In the genomic region with DNA sequence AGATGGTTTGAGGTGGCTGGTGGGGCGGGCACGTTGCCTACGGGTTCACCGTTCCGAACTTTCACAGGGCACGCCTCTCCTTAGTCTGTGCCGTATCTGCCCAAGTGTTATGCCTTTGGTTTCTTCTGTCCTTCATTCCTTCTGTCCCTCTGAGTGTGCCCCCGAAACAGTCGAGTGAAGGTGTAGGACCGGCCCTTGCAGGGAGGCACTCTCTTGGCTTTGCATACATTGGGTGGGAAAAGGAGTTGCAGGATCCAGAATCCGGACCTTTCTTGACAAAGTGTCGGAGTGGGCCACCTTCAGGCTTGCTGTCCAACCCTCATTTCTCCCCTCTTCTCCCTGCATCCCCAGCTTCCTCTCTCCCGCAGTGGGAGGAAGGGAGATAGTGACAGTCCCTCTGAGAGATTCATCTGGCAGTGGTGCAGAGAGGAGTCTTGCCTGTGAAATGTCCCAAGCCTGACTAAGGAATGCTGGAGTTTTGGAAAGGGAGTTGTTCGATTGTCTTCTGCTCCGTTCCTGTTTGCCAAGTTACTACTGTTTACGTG, we compare ENCODE assay signal across 1 cellular context.
TF ChIP-seq lines count a peak whose summit lies in the region.

No MANE protein-coding gene starts in this region.

TF ChIP-seq in H1, 55 proteins besides CTCF, POLR2A, EP300 and RAD21:
- TF ChIP-seq HDAC2 (IDR thresholded peaks at IDR 0.05; ENCODE audit: borderline replicate concordance in 1 of 2, low read depth in 2 of 2, low read length in 2 of 2): no peak
- no peak for TF ChIP-seq SUZ12 (IDR thresholded peaks at IDR 0.05; ENCODE audit: low read length)
- TF ChIP-seq, protein P1, sequence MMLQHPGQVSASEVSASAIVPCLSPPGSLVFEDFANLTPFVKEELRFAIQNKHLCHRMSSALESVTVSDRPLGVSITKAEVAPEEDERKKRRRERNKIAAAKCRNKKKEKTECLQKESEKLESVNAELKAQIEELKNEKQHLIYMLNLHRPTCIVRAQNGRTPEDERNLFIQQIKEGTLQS (IDR thresholded peaks at IDR 0.05; ENCODE audit: insufficient read depth, low read depth, low read length): no peak
- no peak for TF ChIP-seq RFX5 (IDR thresholded peaks at IDR 0.05; ENCODE audit: borderline replicate concordance, low read depth, low read length)
- TF ChIP-seq, protein P2, sequence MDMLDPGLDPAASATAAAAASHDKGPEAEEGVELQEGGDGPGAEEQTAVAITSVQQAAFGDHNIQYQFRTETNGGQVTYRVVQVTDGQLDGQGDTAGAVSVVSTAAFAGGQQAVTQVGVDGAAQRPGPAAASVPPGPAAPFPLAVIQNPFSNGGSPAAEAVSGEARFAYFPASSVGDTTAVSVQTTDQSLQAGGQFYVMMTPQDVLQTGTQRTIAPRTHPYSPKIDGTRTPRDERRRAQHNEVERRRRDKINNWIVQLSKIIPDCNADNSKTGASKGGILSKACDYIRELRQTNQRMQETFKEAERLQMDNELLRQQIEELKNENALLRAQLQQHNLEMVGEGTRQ (IDR thresholded peaks at IDR 0.05; ENCODE audit: low read length): no peak
- TF ChIP-seq, protein P3, sequence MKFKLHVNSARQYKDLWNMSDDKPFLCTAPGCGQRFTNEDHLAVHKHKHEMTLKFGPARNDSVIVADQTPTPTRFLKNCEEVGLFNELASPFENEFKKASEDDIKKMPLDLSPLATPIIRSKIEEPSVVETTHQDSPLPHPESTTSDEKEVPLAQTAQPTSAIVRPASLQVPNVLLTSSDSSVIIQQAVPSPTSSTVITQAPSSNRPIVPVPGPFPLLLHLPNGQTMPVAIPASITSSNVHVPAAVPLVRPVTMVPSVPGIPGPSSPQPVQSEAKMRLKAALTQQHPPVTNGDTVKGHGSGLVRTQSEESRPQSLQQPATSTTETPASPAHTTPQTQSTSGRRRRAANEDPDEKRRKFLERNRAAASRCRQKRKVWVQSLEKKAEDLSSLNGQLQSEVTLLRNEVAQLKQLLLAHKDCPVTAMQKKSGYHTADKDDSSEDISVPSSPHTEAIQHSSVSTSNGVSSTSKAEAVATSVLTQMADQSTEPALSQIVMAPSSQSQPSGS (IDR thresholded peaks at IDR 0.05; ENCODE audit: low read length): no peak
- no peak for TF ChIP-seq SAP30 (IDR thresholded peaks at IDR 0.05; ENCODE audit: insufficient read depth, insufficient replicate concordance, low read length)
- no peak for TF ChIP-seq FOSL1 (IDR thresholded peaks at IDR 0.05; ENCODE audit: insufficient read depth, low read depth, low read length)
- TF ChIP-seq ZNF274 (IDR thresholded peaks at IDR 0.05; ENCODE audit: borderline replicate concordance, extremely low read depth, low read length): no peak
- no peak for TF ChIP-seq EGR1 (IDR thresholded peaks at IDR 0.05; ENCODE audit: borderline replicate concordance, low read depth, low read length)
- TF ChIP-seq RNF2 (IDR thresholded peaks at IDR 0.05; ENCODE audit: borderline replicate concordance, low read depth, low read length, missing control alignments, poor library complexity, severe bottlenecking): no peak
- TF ChIP-seq POLR2AphosphoS5 (IDR thresholded peaks at IDR 0.05; ENCODE audit: low read depth, low read length): no peak
- no peak for TF ChIP-seq TAF1 (IDR thresholded peaks at IDR 0.05; ENCODE audit: low read depth, low read length)
- no peak for TF ChIP-seq RXRA (IDR thresholded peaks at IDR 0.05; ENCODE audit: insufficient read depth, low read depth, low read length)
- no peak for TF ChIP-seq JUN (IDR thresholded peaks at IDR 0.05; ENCODE audit: low read depth, low read length)
- TF ChIP-seq MAFK (IDR thresholded peaks at IDR 0.05; ENCODE audit: low read depth, low read length): no peak
- TF ChIP-seq GTF2F1 (IDR thresholded peaks at IDR 0.05; ENCODE audit: borderline replicate concordance, low read depth, low read length): no peak
- no peak for TF ChIP-seq TBP (IDR thresholded peaks at IDR 0.05; ENCODE audit: low read depth, low read length)
- 0 out of 4 replicates have a peak, but pooled peaks have one; percentile 16 to 53 for TF ChIP-seq SIN3A (conservative IDR thresholded peaks at IDR 0.05 in 1 of 2, IDR thresholded peaks at IDR 0.05 in 1 of 2; ENCODE audit: low read depth in 1 of 2, low read length in 2 of 2)
- TF ChIP-seq SIRT6 (IDR thresholded peaks at IDR 0.05; ENCODE audit: low read length): no peak
- peak; percentile 13 for TF ChIP-seq RBBP5 (IDR thresholded peaks at IDR 0.05; ENCODE audit: borderline replicate concordance, low read depth, low read length)
- peak; percentile 94 for TF ChIP-seq E2F6 (IDR thresholded peaks at IDR 0.05)
- TF ChIP-seq TCF12 (IDR thresholded peaks at IDR 0.05; ENCODE audit: low read depth, low read length): no peak
- TF ChIP-seq CTBP2 (IDR thresholded peaks at IDR 0.05; ENCODE audit: borderline replicate concordance, insufficient read depth, insufficient read length, low read length): no peak
- TF ChIP-seq NRF1 (IDR thresholded peaks at IDR 0.05; ENCODE audit: low read depth, low read length): no peak
- TF ChIP-seq, protein P4, sequence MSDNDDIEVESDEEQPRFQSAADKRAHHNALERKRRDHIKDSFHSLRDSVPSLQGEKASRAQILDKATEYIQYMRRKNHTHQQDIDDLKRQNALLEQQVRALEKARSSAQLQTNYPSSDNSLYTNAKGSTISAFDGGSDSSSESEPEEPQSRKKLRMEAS (IDR thresholded peaks at IDR 0.05): peak; percentile 90
- no peak for TF ChIP-seq KDM4A (IDR thresholded peaks at IDR 0.05; ENCODE audit: low read depth, low read length, severe bottlenecking)
- TF ChIP-seq BACH1 (IDR thresholded peaks at IDR 0.05; ENCODE audit: low read length): no peak
- TF ChIP-seq BCL11A (IDR thresholded peaks at IDR 0.05; ENCODE audit: low read depth in 2 of 2, low read length in 2 of 2): no peak
- no peak; the same call in 1 of the 2 replicates for TF ChIP-seq SP4 (IDR thresholded peaks at IDR 0.05; ENCODE audit: low read length)
- no peak for TF ChIP-seq KDM5A (IDR thresholded peaks at IDR 0.05; ENCODE audit: low read length)
- TF ChIP-seq PHF8 (conservative IDR thresholded peaks at IDR 0.05; ENCODE audit: low read depth, low read length): peak; percentile 25; the same call in 1 of the 2 replicates
- TF ChIP-seq YY1 (IDR thresholded peaks at IDR 0.05; ENCODE audit: low read depth, low read length): no peak
- no peak for TF ChIP-seq CBX5 (IDR thresholded peaks at IDR 0.05; ENCODE audit: low read depth, low read length)
- TF ChIP-seq CHD2 (IDR thresholded peaks at IDR 0.05; ENCODE audit: low read length): no peak
- no peak for TF ChIP-seq NANOG (IDR thresholded peaks at IDR 0.05; ENCODE audit: insufficient read depth, low read depth, low read length, poor library complexity, severe bottlenecking)
- TF ChIP-seq GABPA (IDR thresholded peaks at IDR 0.05; ENCODE audit: borderline replicate concordance, insufficient read depth, low read length): no peak
- TF ChIP-seq HDAC6 (IDR thresholded peaks at IDR 0.05; ENCODE audit: low read depth, low read length): no peak
- no peak for TF ChIP-seq TAF7 (optimal IDR thresholded peaks at IDR 0.05; ENCODE audit: borderline replicate concordance, low read depth, low read length)
- peak; percentile 0 for TF ChIP-seq ASH2L (IDR thresholded peaks at IDR 0.05; ENCODE audit: low read length)
